Comparison of ENCODE assay signal across 8 cellular contexts in genomic region chr17:4987767-4988083, GRCh38. TPM values are rescaled to one million over a fixed set of nuclear protein-coding genes. Genes with fewer than 3 reads are reported as not detected.
DNase-seq lines count a peak whose midpoint lies in the region; ATAC-seq and TF ChIP-seq lines count a peak whose summit lies in the region.

No MANE protein-coding gene starts in this region.

- H2AFZ ChIP-seq in trophoblast cell (ENCODE audit: insufficient read depth, low read length, poor library complexity), result peak overlapping the region; percentile 73

- peaks cover 14% of the 10 kb centered on the region for H3K79me1 ChIP-seq in trophoblast cell (ENCODE audit: low read length)

- peaks cover 7% of the 10 kb centered on the region for H3K79me2 ChIP-seq in trophoblast cell (ENCODE audit: control insufficient read depth, insufficient read depth, low read length, poor library complexity)

- peak overlapping the region; percentile 82 for H3K14ac ChIP-seq in trophoblast cell (ENCODE audit: low read length)

- no peaks in the 10 kb centered on the region for H3K27me3 ChIP-seq in trophoblast cell (ENCODE audit: insufficient read depth, low read length)

- H3K23ac ChIP-seq in trophoblast cell (ENCODE audit: low read length), result no peak overlapping the region

- no peak overlapping the region for H2BK12ac ChIP-seq in trophoblast cell (ENCODE audit: low read length)

- H3K4ac ChIP-seq in trophoblast cell (ENCODE audit: low read depth, low read length), result peak overlapping the region; percentile 66

- peak overlapping the region; percentile 81 for H3K4me2 ChIP-seq in trophoblast cell (ENCODE audit: low read length)

- H4K91ac ChIP-seq in trophoblast cell (ENCODE audit: low read depth, low read length), result peak overlapping the region; percentile 88

- no peak overlapping the region for H3K27ac ChIP-seq in trophoblast cell (ENCODE audit: low read depth, low read length)

- peak overlapping the region; percentile 24 for H3K18ac ChIP-seq in trophoblast cell (ENCODE audit: low read length)

- H2BK5ac ChIP-seq in trophoblast cell (ENCODE audit: low read depth, low read length, poor library complexity), result peak overlapping the region; percentile 34

- H3K4me3 ChIP-seq in trophoblast cell (ENCODE audit: low read depth, low read length), result peak overlapping the region; percentile 79

- peaks cover 4% of the 10 kb centered on the region in 2 experiments for H3K36me3 ChIP-seq in trophoblast cell (ENCODE audit: control insufficient read depth in 1 of 2, insufficient read depth in 2 of 2, low read length in 2 of 2)

- peak; percentile 56 for TF ChIP-seq POLR2A in GM18526 (IDR thresholded peaks at IDR 0.05; ENCODE audit: extremely low read depth, insufficient read length)
- peak; percentile 69 for TF ChIP-seq POLR2A in erythroblast (IDR thresholded peaks at IDR 0.05; ENCODE audit: low read length)

- peak overlapping the region; percentile 52 for H2BK120ac ChIP-seq in trophoblast cell (ENCODE audit: insufficient read depth, low read length, poor library complexity)

- DNase-seq in OCI-M1 (lab: John Stamatoyannopoulos, UW) (peak; percentile 77), erythroblast (lab: John Stamatoyannopoulos, UW) (peak in 1 of 2 experiments; percentile 47), trophoblast cell (no peak), DMS153 (lab: John Stamatoyannopoulos, UW) (no peak), cerebellum (ENCODE audit: low spot score) (no peak)

- WGBS in trophoblast cell (ENCODE audit: extremely low coverage, insufficient coverage, insufficient read length), result no CpG with 5 or more reads among the region's 18 CpGs

- ATAC-seq in GM18519 (IDR thresholded peaks at IDR 0.05; ENCODE audit: low FRiP score, unreplicated experiment) (no peak), HG02981 (IDR thresholded peaks at IDR 0.05; ENCODE audit: unreplicated experiment) (no peak)

- no peaks in the 10 kb centered on the region for H3K9me3 ChIP-seq in trophoblast cell (ENCODE audit: insufficient read depth, low read depth, low read length)

- peak overlapping the region; percentile 90 for H4K12ac ChIP-seq in trophoblast cell (ENCODE audit: low read depth, low read length)

- peak overlapping the region; percentile 74 for H2AK5ac ChIP-seq in trophoblast cell (ENCODE audit: low read length)

- H3K9ac ChIP-seq in trophoblast cell (ENCODE audit: low read length), result peak overlapping the region; percentile 59

- H4K8ac ChIP-seq in trophoblast cell (ENCODE audit: low read depth, low read length), result peak overlapping the region; percentile 93

- H3K4me1 ChIP-seq in trophoblast cell (ENCODE audit: control insufficient read depth in 1 of 2, insufficient read depth in 2 of 2, low read length in 2 of 2), result peaks cover 16 to 19% of the 10 kb centered on the region in 2 experiments

RNA-seq across cellular contexts. Expression of gene CAMTA2, which starts 0.2 kb away (rescaled TPM):
- polyA plus RNA-seq in trophoblast cell (2013), result 38.3 and 39.7 TPM in 2 replicates
- total RNA-seq in cerebellum, result 10.0 TPM

RNA-seq across cellular contexts. Expression of gene INCA1, which starts 9.6 kb away (rescaled TPM):
- 0.55 and 0.56 TPM in 2 replicates for polyA plus RNA-seq in trophoblast cell (2013)
- 0.27 TPM for total RNA-seq in cerebellum

RNA-seq across cellular contexts. Expression of gene KIF1C, which starts 10.0 kb away (rescaled TPM):
- polyA plus RNA-seq in trophoblast cell (2013), result 34.8 and 36.6 TPM in 2 replicates
- total RNA-seq in cerebellum, result 15.2 TPM

RNA-seq across cellular contexts. Expression of gene SPAG7, which starts 20.1 kb away (rescaled TPM):
- 59.1 and 62.6 TPM in 2 replicates for polyA plus RNA-seq in trophoblast cell (2013)
- total RNA-seq in cerebellum, result 24.0 TPM

RNA-seq across cellular contexts. Expression of gene ENO3, which starts 36.8 kb away (rescaled TPM):
- polyA plus RNA-seq in trophoblast cell (2013), result 5.6 and 5.8 TPM in 2 replicates
- 3.3 TPM for total RNA-seq in cerebellum
